ENCODE assay signal across 1 cellular context in genomic region chr2:217919204-217919603, GRCh38.
TF ChIP-seq lines count a peak whose summit lies in the region.

No MANE protein-coding gene starts in this region.

TF ChIP-seq in SK-N-SH treated with all-trans-retinoic acid at 6 μM for 48 hours, 23 proteins besides CTCF, POLR2A, EP300 and RAD21 (continued from another document):
- TF ChIP-seq PATZ1 (CRISPR knock-in tag; IDR thresholded peaks at IDR 0.05; ENCODE audit: borderline replicate concordance) (no peak), ZNF70 (CRISPR knock-in tag; IDR thresholded peaks at IDR 0.05) (no peak), CSDC2 (CRISPR knock-in tag; IDR thresholded peaks at IDR 0.05) (no peak), SNAI2 (CRISPR knock-in tag; IDR thresholded peaks at IDR 0.05) (no peak), OSR1 (CRISPR knock-in tag; IDR thresholded peaks at IDR 0.05) (no peak), CREB5 (CRISPR knock-in tag; IDR thresholded peaks at IDR 0.05; ENCODE audit: low read depth) (no peak), ISL1 (CRISPR knock-in tag; IDR thresholded peaks at IDR 0.05) (no peak), ZNF565 (CRISPR knock-in tag; conservative IDR thresholded peaks at IDR 0.05; ENCODE audit: low read depth) (no peak), TCF4 (CRISPR knock-in tag; IDR thresholded peaks at IDR 0.05; ENCODE audit: borderline replicate concordance) (no peak), ZFP30 (CRISPR knock-in tag; IDR thresholded peaks at IDR 0.05) (no peak), BACH2 (CRISPR knock-in tag; IDR thresholded peaks at IDR 0.05; ENCODE audit: borderline replicate concordance) (no peak), ZFP3 (CRISPR knock-in tag; IDR thresholded peaks at IDR 0.05) (no peak)
TF ChIP-seq in SK-N-SH treated with all-trans-retinoic acid at 6 μM for 48 hours: peak in this region for 0.
